Comparison of ENCODE assay signal across 1 cellular context in the genomic region with DNA sequence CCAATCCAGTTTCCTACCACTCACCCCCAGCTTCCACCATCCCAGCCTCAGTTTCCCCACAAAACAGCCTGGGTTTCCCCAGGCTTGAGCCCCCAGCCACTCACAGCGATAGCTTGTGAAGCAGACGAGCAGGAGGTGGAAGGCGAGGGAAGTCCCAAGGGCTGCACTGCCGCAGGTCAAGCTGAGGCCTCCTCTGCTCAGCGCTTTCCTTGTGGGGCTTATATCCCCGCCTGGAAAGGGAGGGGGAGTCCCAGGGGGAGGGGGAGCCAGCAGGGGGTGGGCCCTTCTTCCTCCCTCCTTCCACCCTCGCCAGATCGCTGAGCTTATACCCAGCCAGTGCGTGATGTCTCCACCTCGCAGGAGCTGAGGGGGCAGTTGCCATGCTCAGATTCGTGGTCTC.
TF ChIP-seq lines count a peak whose summit lies in the region.

Gene PYY (minus strand): TSS at position 195 of the 400 bp plus-strand sequence. CDS start 457 bp downstream, outside the sequence.

TF ChIP-seq in WTC11, 78 proteins besides CTCF, POLR2A, EP300 and RAD21 (continued from another document):
- TF ChIP-seq, protein P1, sequence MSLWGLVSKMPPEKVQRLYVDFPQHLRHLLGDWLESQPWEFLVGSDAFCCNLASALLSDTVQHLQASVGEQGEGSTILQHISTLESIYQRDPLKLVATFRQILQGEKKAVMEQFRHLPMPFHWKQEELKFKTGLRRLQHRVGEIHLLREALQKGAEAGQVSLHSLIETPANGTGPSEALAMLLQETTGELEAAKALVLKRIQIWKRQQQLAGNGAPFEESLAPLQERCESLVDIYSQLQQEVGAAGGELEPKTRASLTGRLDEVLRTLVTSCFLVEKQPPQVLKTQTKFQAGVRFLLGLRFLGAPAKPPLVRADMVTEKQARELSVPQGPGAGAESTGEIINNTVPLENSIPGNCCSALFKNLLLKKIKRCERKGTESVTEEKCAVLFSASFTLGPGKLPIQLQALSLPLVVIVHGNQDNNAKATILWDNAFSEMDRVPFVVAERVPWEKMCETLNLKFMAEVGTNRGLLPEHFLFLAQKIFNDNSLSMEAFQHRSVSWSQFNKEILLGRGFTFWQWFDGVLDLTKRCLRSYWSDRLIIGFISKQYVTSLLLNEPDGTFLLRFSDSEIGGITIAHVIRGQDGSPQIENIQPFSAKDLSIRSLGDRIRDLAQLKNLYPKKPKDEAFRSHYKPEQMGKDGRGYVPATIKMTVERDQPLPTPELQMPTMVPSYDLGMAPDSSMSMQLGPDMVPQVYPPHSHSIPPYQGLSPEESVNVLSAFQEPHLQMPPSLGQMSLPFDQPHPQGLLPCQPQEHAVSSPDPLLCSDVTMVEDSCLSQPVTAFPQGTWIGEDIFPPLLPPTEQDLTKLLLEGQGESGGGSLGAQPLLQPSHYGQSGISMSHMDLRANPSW (CRISPR knock-in tag; conservative IDR thresholded peaks at IDR 0.05; ENCODE audit: low read depth): no peak
- TF ChIP-seq NR3C1 (CRISPR knock-in tag; conservative IDR thresholded peaks at IDR 0.05; ENCODE audit: low read depth) (no peak), MLX (CRISPR knock-in tag; IDR thresholded peaks at IDR 0.05) (no peak), USF2 (CRISPR knock-in tag; IDR thresholded peaks at IDR 0.05) (no peak), ZNF396 (CRISPR knock-in tag; IDR thresholded peaks at IDR 0.05; ENCODE audit: borderline replicate concordance) (no peak)
- TF ChIP-seq, protein P2, sequence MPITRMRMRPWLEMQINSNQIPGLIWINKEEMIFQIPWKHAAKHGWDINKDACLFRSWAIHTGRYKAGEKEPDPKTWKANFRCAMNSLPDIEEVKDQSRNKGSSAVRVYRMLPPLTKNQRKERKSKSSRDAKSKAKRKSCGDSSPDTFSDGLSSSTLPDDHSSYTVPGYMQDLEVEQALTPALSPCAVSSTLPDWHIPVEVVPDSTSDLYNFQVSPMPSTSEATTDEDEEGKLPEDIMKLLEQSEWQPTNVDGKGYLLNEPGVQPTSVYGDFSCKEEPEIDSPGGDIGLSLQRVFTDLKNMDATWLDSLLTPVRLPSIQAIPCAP (CRISPR knock-in tag; IDR thresholded peaks at IDR 0.05): no peak
- TF ChIP-seq, protein P3, sequence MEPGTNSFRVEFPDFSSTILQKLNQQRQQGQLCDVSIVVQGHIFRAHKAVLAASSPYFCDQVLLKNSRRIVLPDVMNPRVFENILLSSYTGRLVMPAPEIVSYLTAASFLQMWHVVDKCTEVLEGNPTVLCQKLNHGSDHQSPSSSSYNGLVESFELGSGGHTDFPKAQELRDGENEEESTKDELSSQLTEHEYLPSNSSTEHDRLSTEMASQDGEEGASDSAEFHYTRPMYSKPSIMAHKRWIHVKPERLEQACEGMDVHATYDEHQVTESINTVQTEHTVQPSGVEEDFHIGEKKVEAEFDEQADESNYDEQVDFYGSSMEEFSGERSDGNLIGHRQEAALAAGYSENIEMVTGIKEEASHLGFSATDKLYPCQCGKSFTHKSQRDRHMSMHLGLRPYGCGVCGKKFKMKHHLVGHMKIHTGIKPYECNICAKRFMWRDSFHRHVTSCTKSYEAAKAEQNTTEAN (CRISPR knock-in tag; IDR thresholded peaks at IDR 0.05): no peak
- TF ChIP-seq, protein P4, sequence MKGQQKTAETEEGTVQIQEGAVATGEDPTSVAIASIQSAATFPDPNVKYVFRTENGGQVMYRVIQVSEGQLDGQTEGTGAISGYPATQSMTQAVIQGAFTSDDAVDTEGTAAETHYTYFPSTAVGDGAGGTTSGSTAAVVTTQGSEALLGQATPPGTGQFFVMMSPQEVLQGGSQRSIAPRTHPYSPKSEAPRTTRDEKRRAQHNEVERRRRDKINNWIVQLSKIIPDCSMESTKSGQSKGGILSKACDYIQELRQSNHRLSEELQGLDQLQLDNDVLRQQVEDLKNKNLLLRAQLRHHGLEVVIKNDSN (CRISPR knock-in tag; IDR thresholded peaks at IDR 0.05): no peak
